Comparison of ENCODE assay signal across 8 cellular contexts in genomic region chr6:159929819-159930218, GRCh38. TPM values are rescaled to one million over a fixed set of nuclear protein-coding genes. Genes with fewer than 3 reads are reported as not detected.
DNase-seq lines count a peak whose midpoint lies in the region; ATAC-seq, FAIRE-seq and TF ChIP-seq lines count a peak whose summit lies in the region.

No MANE protein-coding gene starts in this region.

- TF ChIP-seq CTCF in GM10248 (IDR thresholded peaks at IDR 0.05; ENCODE audit: control extremely low read depth, extremely low read depth, low read depth, missing control alignments) (no peak), GM12878 (IDR thresholded peaks at IDR 0.05 in 2 of 3, conservative IDR thresholded peaks at IDR 0.05 in 1 of 3; ENCODE audit: control insufficient read depth in 2 of 3, extremely low read depth in 1 of 3, insufficient read depth in 1 of 3, low read depth in 3 of 3, low read length in 3 of 3) (no peak)

- TF ChIP-seq POLR2A in GM12878 (IDR thresholded peaks at IDR 0.05; ENCODE audit: low read depth, low read length): no peak

- H3K4me1 ChIP-seq in GM12878 (ENCODE audit: control insufficient read depth, insufficient read depth, low read length): peaks cover 25% of the 10 kb centered on the region

- intact Hi-C loops in GM12878 (cut with micrococcal nuclease; ENCODE audit: unreplicated experiment): loop anchor here (2.0 to 5.0 kb wide), 5 partner anchors 17 to 203 kb away; partner anchors contain the start of genes TCP1 and WTAP

- peak; percentile 56 for ATAC-seq in GM21717 (IDR thresholded peaks at IDR 0.05; ENCODE audit: unreplicated experiment)
- ATAC-seq in GM12878: peak; percentile 81
- ATAC-seq in GM21526 (IDR thresholded peaks at IDR 0.05; ENCODE audit: low FRiP score, unreplicated experiment): no peak
- ATAC-seq in HG02970 (IDR thresholded peaks at IDR 0.05; ENCODE audit: low FRiP score, unreplicated experiment): no peak

- in situ Hi-C loops in GM12878 (cut with MboI): no loop called here

- no peaks in the 10 kb centered on the region for H4K20me1 ChIP-seq in GM12878 (ENCODE audit: control insufficient read depth, insufficient read depth)

- peak overlapping the region; percentile 5; the same call in 1 of the 2 replicates for H3K9ac ChIP-seq in GM12878 (ENCODE audit: control insufficient read depth, insufficient read depth, low read length)

- H3K4me2 ChIP-seq in GM12878 (ENCODE audit: control insufficient read depth, insufficient read depth): peak overlapping the region; percentile 6

- H3K4me3 ChIP-seq in GM12878 (no peak overlapping the region), MG63 (no peak overlapping the region)

- RAD21 ChIA-PET in GM12878 (lab: Charles Lee; ENCODE audit: unreplicated experiment): interaction anchor here (0.6 to 5.5 kb wide), 20 partner anchors 13 to 208 kb away, joined by 3 to 34 read pairs (median 4); partner anchors contain the start of genes MRPL18, TCP1 and WTAP

- BruUV-seq in GM12878 (replicated peaks; lab: Mats Ljungman, UMichigan): no TSS peak

- POLR2A ChIA-PET in GM10248 (lab: Yijun Ruan, JAX): no interaction called here
- POLR2A ChIA-PET in GM12878 (lab: Charles Lee): interaction anchor here (0.5 to 2.2 kb wide), 14 partner anchors 12 to 203 kb away, joined by 3 to 14 read pairs (median 5); no protein-coding TSS in a partner anchor

- no peak for TF ChIP-seq RAD21 in GM12878 (IDR thresholded peaks at IDR 0.05; ENCODE audit: insufficient read depth, low read depth, low read length)

- 11% methylated on average over 8 of the region's 8 CpGs for WGBS in GM12878 (ENCODE audit: insufficient coverage, insufficient replicate concordance, low lambda C conversion rate, missing lambda C conversion rate)

- H3K9me3 ChIP-seq in GM12878 (replicated peaks; ENCODE audit: control insufficient read depth, insufficient read depth, low read length) (no peaks in the 10 kb centered on the region), MG63 (no peaks in the 10 kb centered on the region)

- H3K27ac ChIP-seq in GM12878 (ENCODE audit: control insufficient read depth, insufficient read depth): peak overlapping the region; percentile 77

- SMC1A ChIA-PET in GM12878 (lab: Charles Lee; ENCODE audit: uncharacterized antibody, unreplicated experiment): interaction anchor here (0.7 to 6.8 kb wide), 25 partner anchors 8 to 66 kb away, joined by 3 to 95 read pairs (median 4); partner anchors contain the start of genes IGF2R and MAS1

- H3K79me2 ChIP-seq in GM12878 (ENCODE audit: control insufficient read depth, insufficient read depth, low read length): no peaks in the 10 kb centered on the region

- H3K36me3 ChIP-seq in GM12878 (ENCODE audit: control insufficient read depth in 2 of 2, insufficient read depth in 2 of 2, low read length in 1 of 2) (no peaks in the 10 kb centered on the region), MG63 (no peaks in the 10 kb centered on the region)

- FAIRE-seq in GM12878 (lab: Jason Lieb, UNC): no peak

- peak; percentile 61 to 90; a peak in 2 of 4 replicates for TF ChIP-seq EP300 in GM12878 (IDR thresholded peaks at IDR 0.05; ENCODE audit: borderline replicate concordance in 1 of 2, control insufficient read depth in 1 of 2, low read depth in 2 of 2, low read length in 2 of 2)

- CTCF ChIA-PET in GM10248 (lab: Yijun Ruan, JAX) (interaction anchor here (0.9 to 1.9 kb wide), 6 partner anchors 12 to 66 kb away, joined by 3 to 6 read pairs (median 3); no protein-coding TSS in a partner anchor), GM12878 (lab: Yijun Ruan, JAX) (interaction anchor here (0.6 to 3.7 kb wide), 8 partner anchors 11 to 919 kb away, joined by 4 to 26 read pairs (median 6); partner anchors contain the start of gene MAS1)

- DNase-seq in GM10248 (ENCODE audit: extremely low spot score) (peak; percentile 26), NCI-H345 (lab: John Stamatoyannopoulos, UW) (peak; percentile 74), GM12878 (ENCODE audit: low read depth, low spot score) (peak; percentile 73), MG63 (no peak)
- DNase-seq in stimulated activated CD4-positive, alpha-beta T cell treated with anti-CD3 and anti-CD28 coated beads, Interleukin-15, amount 100 ng/mL, for 24 hours: peak; percentile 50

- peak overlapping the region; percentile 67 for H2AFZ ChIP-seq in GM12878 (ENCODE audit: control insufficient read depth, low read depth, low read length)

- H3K27me3 ChIP-seq in GM12878 (replicated peaks in 1 of 2; ENCODE audit: control insufficient read depth in 2 of 2, insufficient read depth in 2 of 2, low read length in 1 of 2): no peaks in the 10 kb centered on the region
- H3K27me3 ChIP-seq in MG63: no peaks in the 10 kb centered on the region

TF ChIP-seq in GM12878, 131 proteins besides CTCF, POLR2A, EP300 and RAD21 (continues in another document):
- no peak for TF ChIP-seq CBX3 (IDR thresholded peaks at IDR 0.05; ENCODE audit: borderline replicate concordance, low read depth)
- no peak for TF ChIP-seq CEBPB (IDR thresholded peaks at IDR 0.05; ENCODE audit: borderline replicate concordance in 1 of 2, low read depth in 2 of 2, low read length in 2 of 2)
- TF ChIP-seq EZH2 (IDR thresholded peaks at IDR 0.05; ENCODE audit: borderline replicate concordance, control insufficient read depth, low read depth, low read length): no peak
- TF ChIP-seq USF1 (IDR thresholded peaks at IDR 0.05; ENCODE audit: borderline replicate concordance, extremely low read length, insufficient read depth, low read depth, low read length): no peak
- TF ChIP-seq TCF12 (IDR thresholded peaks at IDR 0.05; ENCODE audit: low read depth, low read length): 0 out of 2 replicates have a peak, but pooled peaks have one; percentile 24
- 0 out of 2 replicates have a peak, but pooled peaks have one; percentile 38 for TF ChIP-seq NR2F1 (conservative IDR thresholded peaks at IDR 0.05)
- TF ChIP-seq ZNF24 (IDR thresholded peaks at IDR 0.05): 0 out of 2 replicates have a peak, but pooled peaks have one; percentile 25
- no peak for TF ChIP-seq PBX3 (IDR thresholded peaks at IDR 0.05; ENCODE audit: insufficient replicate concordance, low read depth, low read length)
- TF ChIP-seq TCF3 (IDR thresholded peaks at IDR 0.05; ENCODE audit: borderline replicate concordance, insufficient read depth, low read depth, low read length): no peak

RNA-seq across cellular contexts. Expression of gene MAS1, which starts 39.0 kb away (rescaled TPM):
- 0.20 and 0.21 TPM in 2 replicates for total RNA-seq in GM12878 (2013; cell fraction: nucleolus; rRNA removed)
- total RNA-seq in GM12878 (2014; rRNA removed) (under 0.01 TPM in 1 of 2 replicates, not detected in the other), GM12878 (2014; rRNA removed; fragmentation: Illumina TruSeq; extraction: Trizol) (not detected in 2 replicates), GM12878 (2021) (not detected in 2 replicates)
- polyA plus RNA-seq in GM12878 (2011; ENCODE audit: low read depth): not detected
- polyA plus RNA-seq in GM12878 (2011; rRNA removed) (0.07 and 0.08 TPM in 2 replicates), GM12878 (2014; fragmentation: Illumina TruSeq; extraction: Trizol) (0.02 TPM in 1 of 2 replicates, not detected in the other), GM12878 (2014; fragmentation: Nextera tagmentation; extraction: Ambion mirVana) (not detected), GM12878 (2014; rRNA removed) (0.01 TPM in 1 of 2 replicates, not detected in the other), GM12878 (2016; fragmentation: Nextera tagmentation; extraction: Ambion mirVana) (not detected)
- 0.03 and 0.07 TPM in 2 replicates for polyA plus RNA-seq in GM12878 (2011; cell fraction: cytosol; rRNA removed)
- 0.04 and 0.06 TPM in 2 replicates for polyA plus RNA-seq in GM12878 (2011; cell fraction: nucleus; rRNA removed)
- not detected in 2 replicates for polyA plus RNA-seq in GM12878 (2012)
- 0.21 and 0.29 TPM in 2 replicates for polyA minus RNA-seq in GM12878 (2011; rRNA and poly(A)+ RNA removed)
- polyA minus RNA-seq in GM12878 (2011; cell fraction: cytosol; rRNA and poly(A)+ RNA removed): 0.13 TPM in 1 of 2 replicates, not detected in the other
- 0.10 and 0.12 TPM in 2 replicates for polyA minus RNA-seq in GM12878 (2011; cell fraction: nucleus; rRNA and poly(A)+ RNA removed)
- total RNA-seq in MG63 (2014; rRNA removed; shearing (Covaris generic); ENCODE audit: low replicate concordance): not detected in 2 replicates

RNA-seq across cellular contexts. Expression of gene IGF2R, which starts 39.1 kb away (rescaled TPM):
- 139 and 144 TPM in 2 replicates for total RNA-seq in GM12878 (2013; cell fraction: nucleolus; rRNA removed)
- 20.7 and 21.9 TPM in 2 replicates for total RNA-seq in GM12878 (2014; rRNA removed)
- total RNA-seq in GM12878 (2014; rRNA removed; fragmentation: Illumina TruSeq; extraction: Trizol): 15.2 and 16.2 TPM in 2 replicates
- 36.6 and 40.1 TPM in 2 replicates for total RNA-seq in GM12878 (2021)
- polyA plus RNA-seq in GM12878 (2011; ENCODE audit: low read depth): 15.5 TPM
- 15.1 and 18.5 TPM in 2 replicates for polyA plus RNA-seq in GM12878 (2011; rRNA removed)
- 14.1 and 21.9 TPM in 2 replicates for polyA plus RNA-seq in GM12878 (2011; cell fraction: cytosol; rRNA removed)
- 69.3 and 71.8 TPM in 2 replicates for polyA plus RNA-seq in GM12878 (2011; cell fraction: nucleus; rRNA removed)
- polyA plus RNA-seq in GM12878 (2012): 20.5 and 26.8 TPM in 2 replicates
- 27.0 and 29.2 TPM in 2 replicates for polyA plus RNA-seq in GM12878 (2014; fragmentation: Illumina TruSeq; extraction: Trizol)
- 1 to 10 TPM in 1 of 2 experiments, under 1 TPM in 1; 1.00 to 1.5 TPM for polyA plus RNA-seq in GM12878 (2014; fragmentation: Nextera tagmentation; extraction: Ambion mirVana)
- polyA plus RNA-seq in GM12878 (2014; rRNA removed): 17.3 and 20.1 TPM in 2 replicates
- 1 to 10 TPM; 4.2 to 5.1 TPM for polyA plus RNA-seq in GM12878 (2016; fragmentation: Nextera tagmentation; extraction: Ambion mirVana)
- polyA minus RNA-seq in GM12878 (2011; rRNA and poly(A)+ RNA removed): 70.2 and 87.9 TPM in 2 replicates
- 23.8 and 44.1 TPM in 2 replicates for polyA minus RNA-seq in GM12878 (2011; cell fraction: cytosol; rRNA and poly(A)+ RNA removed)
- polyA minus RNA-seq in GM12878 (2011; cell fraction: nucleus; rRNA and poly(A)+ RNA removed): 111 and 165 TPM in 2 replicates
- total RNA-seq in MG63 (2014; rRNA removed; shearing (Covaris generic); ENCODE audit: low replicate concordance): 33.4 and 35.9 TPM in 2 replicates

Comparison
In these comparisons a context has a peak if more than half of its experiments do, and no peak if none do; other contexts are left out.
1. ATAC-seq: peak in GM21717 (single experiment) and GM12878 (single experiment); none in GM21526 (single experiment) and HG02970 (single experiment).